ENCODE assay signal across 8 cellular contexts in genomic region chr7:117110480-117111315, GRCh38.
DNase-seq lines count a peak whose midpoint lies in the region; ATAC-seq and TF ChIP-seq lines count a peak whose summit lies in the region.

No MANE protein-coding gene starts in this region.

- peak overlapping the region; percentile 93 for H3K27ac Mint-ChIP-seq in activated CD8-positive, alpha-beta T cell treated with anti-CD3 and anti-CD28 coated beads for 36 hours
- H3K27ac Mint-ChIP-seq in memory B cell, result peak overlapping the region; percentile 79

- peaks cover 36% of the 10 kb centered on the region for H3K4me1 Mint-ChIP-seq in activated CD8-positive, alpha-beta T cell treated with anti-CD3 and anti-CD28 coated beads for 36 hours (ENCODE audit: low read depth)
- H3K4me1 Mint-ChIP-seq in memory B cell, result peaks cover 11% of the 10 kb centered on the region

- H3K36me3 Mint-ChIP-seq in activated CD8-positive, alpha-beta T cell treated with anti-CD3 and anti-CD28 coated beads for 36 hours (ENCODE audit: low read depth), result peaks cover 7% of the 10 kb centered on the region
- peaks cover 5% of the 10 kb centered on the region for H3K36me3 Mint-ChIP-seq in memory B cell

- POLR2A ChIA-PET in activated CD8-positive, alpha-beta T cell treated with anti-CD3 and anti-CD28 coated beads for 36 hours (lab: Charles Lee), result interaction anchor here (1.1 to 1.6 kb wide), 2 partner anchors 27 to 101 kb away, joined by 3 read pairs; no protein-coding TSS in a partner anchor

- no peaks in the 10 kb centered on the region for H3K27me3 Mint-ChIP-seq in activated CD8-positive, alpha-beta T cell treated with anti-CD3 and anti-CD28 coated beads for 36 hours
- H3K27me3 Mint-ChIP-seq in memory B cell, result no peaks in the 10 kb centered on the region

- peak overlapping the region; percentile 60 for H3K4me3 Mint-ChIP-seq in activated CD8-positive, alpha-beta T cell treated with anti-CD3 and anti-CD28 coated beads for 36 hours
- peak overlapping the region; percentile 22 for H3K4me3 Mint-ChIP-seq in memory B cell

- peak; percentile 69 for ATAC-seq in Right ventricle myocardium superior (ENCODE audit: poor library complexity)
- peak; percentile 86 for ATAC-seq in HG03139 (IDR thresholded peaks at IDR 0.05; ENCODE audit: unreplicated experiment)
- peak; percentile 97 for ATAC-seq in activated CD8-positive, alpha-beta T cell treated with anti-CD3 and anti-CD28 coated beads for 36 hours
- peak; percentile 97 for ATAC-seq in memory B cell (ENCODE audit: low read depth)

- intact Hi-C loops in Right ventricle myocardium superior (cut with DNase I) (no loop called here), cardiac septum (cut with DNase I) (loop anchor here (10.0 kb wide), 1 partner anchor 66 kb away; no protein-coding TSS in a partner anchor)
- intact Hi-C loops in activated CD8-positive, alpha-beta T cell treated with anti-CD3 and anti-CD28 coated beads for 36 hours (cut with micrococcal nuclease), result loop anchor here (2.0 kb wide), 1 partner anchor 100 kb away; no protein-coding TSS in a partner anchor

- CTCF ChIA-PET in activated CD8-positive, alpha-beta T cell treated with anti-CD3 and anti-CD28 coated beads for 36 hours (lab: Charles Lee), result interaction anchor here (0.7 to 2.7 kb wide), 11 partner anchors 9 to 156 kb away, joined by 3 to 15 read pairs (median 8); no protein-coding TSS in a partner anchor

- no peak for TF ChIP-seq CTCF in activated CD8-positive, alpha-beta T cell treated with anti-CD3 and anti-CD28 coated beads for 36 hours (IDR thresholded peaks at IDR 0.05)

- DNase-seq in Right ventricle myocardium superior, result no peak
- no peak for DNase-seq in cardiac septum (ENCODE audit: low spot score)
- DNase-seq in activated CD8-positive, alpha-beta T cell treated with anti-CD3 and anti-CD28 coated beads for 36 hours, result peak; percentile 77
- peak; percentile 13 to 25 for DNase-seq in memory B cell (ENCODE audit: low spot score in 2 of 2)
- DNase-seq in amygdala (lab: John Stamatoyannopoulos, UW), result no peak
- DNase-seq in NCI-H1436 treated with DMSO at 0.1 percent for 48 hours (lab: John Stamatoyannopoulos, UW), result no peak
- DNase-seq in cerebellar nuclear complex (lab: John Stamatoyannopoulos, UW), result no peak

- H3K9me3 Mint-ChIP-seq in activated CD8-positive, alpha-beta T cell treated with anti-CD3 and anti-CD28 coated beads for 36 hours, result peaks cover 2% of the 10 kb centered on the region
- H3K9me3 Mint-ChIP-seq in memory B cell, result peaks cover 5% of the 10 kb centered on the region

Comparison
In these comparisons a context has a peak if more than half of its experiments do, and no peak if none do; other contexts are left out.
1. DNase-seq: peak in activated CD8-positive, alpha-beta T cell treated with anti-CD3 and anti-CD28 coated beads for 36 hours (single experiment) and memory B cell (2 of 2); none in Right ventricle myocardium superior (single experiment), cardiac septum (single experiment), amygdala (0 of 56), NCI-H1436 treated with DMSO at 0.1 percent for 48 hours (single experiment) and cerebellar nuclear complex (0 of 2).
2. Peak in every context shown above with its lines, with median percentiles within 50 percentile points of each other: ATAC-seq.